Comparison of ENCODE assay signal across 9 cellular contexts in genomic region chr11:73157141-73158010, GRCh38. TPM values are rescaled to one million over a fixed set of nuclear protein-coding genes. Genes with fewer than 3 reads are reported as not detected.
DNase-seq lines count a peak whose midpoint lies in the region; ATAC-seq and TF ChIP-seq lines count a peak whose summit lies in the region.
"Had no signal": no experiment of that assay in that cellular context is flagged by ENCODE, and none has a peak within 500 bp of the region (broad histone marks: within the 10 kb centered on the region; RNA-seq: fewer than 3 reads in every experiment).

No MANE protein-coding gene starts in this region.

- no peaks in the 10 kb centered on the region for H3K9me3 ChIP-seq in skeletal muscle tissue (ENCODE audit: control insufficient read depth in 3 of 3, low read length in 3 of 3)

- peak overlapping the region in 2 of 3 donors; percentile 15 to 41 for H3K4me3 ChIP-seq in skeletal muscle tissue (ENCODE audit: low read length in 3 of 3)

- DNase-seq in CD1c-positive myeloid dendritic cell (ENCODE audit: extremely low spot score) (peak; percentile 76), GM20000 (ENCODE audit: low spot score) (peak; percentile 63), NAMALWA (ENCODE audit: low spot score) (peak; percentile 51), foreskin keratinocyte (peak in 1 of 2 donors; percentile 41), iPS-NIHi7 (ENCODE audit: extremely low spot score) (no peak), NCI-H187 (lab: John Stamatoyannopoulos, UW) (no peak)

- H3K4me1 ChIP-seq in foreskin keratinocyte = no peaks in the 10 kb centered on the region
- H3K4me1 ChIP-seq in skeletal muscle tissue (ENCODE audit: control insufficient read depth in 3 of 3, insufficient read depth in 3 of 3, low read length in 3 of 3) = peaks cover 45 to 63% (median 50%) of the 10 kb centered on the region in 3 donors

- no peaks in the 10 kb centered on the region for H3K36me3 ChIP-seq in skeletal muscle tissue (ENCODE audit: control insufficient read depth in 3 of 3, insufficient read depth in 3 of 3, low read length in 3 of 3)

- TF ChIP-seq CTCF in GM20000 (IDR thresholded peaks at IDR 0.05; ENCODE audit: extremely low read depth, missing control alignments) (no peak), foreskin keratinocyte (conservative IDR thresholded peaks at IDR 0.05) (no peak)

- no peak overlapping the region for H3K27ac ChIP-seq in foreskin keratinocyte
- H3K27ac ChIP-seq in skeletal muscle tissue (ENCODE audit: low read depth, low read length) = peak overlapping the region; percentile 61
- H3K27ac ChIP-seq: epithelial cell of prostate had no signal

- peak; percentile 21 for ATAC-seq in foreskin keratinocyte
- no peak for ATAC-seq in HG03378 (IDR thresholded peaks at IDR 0.05; ENCODE audit: unreplicated experiment)

- H3K27me3 ChIP-seq in foreskin keratinocyte = no peaks in the 10 kb centered on the region
- no peaks in the 10 kb centered on the region for H3K27me3 ChIP-seq in skeletal muscle tissue (ENCODE audit: control insufficient read depth in 3 of 3, insufficient read depth in 3 of 3, low read length in 3 of 3)

- peak overlapping the region; percentile 37 to 55 (median 45) for H3K9ac ChIP-seq in skeletal muscle tissue (ENCODE audit: low read depth in 1 of 3, low read length in 3 of 3)

RNA-seq across cellular contexts. Expression of gene FCHSD2, which starts 15.3 kb away (rescaled TPM):
- total RNA-seq in foreskin keratinocyte = 14.7 and 15.4 TPM in 2 replicates
- polyA plus RNA-seq in foreskin keratinocyte = 5.0 and 5.1 TPM in 2 replicates
- total RNA-seq in skeletal muscle tissue = 19.8 TPM

Comparison
In these comparisons a context has a peak if more than half of its experiments do, and no peak if none do; other contexts are left out.
1. DNase-seq: peak in CD1c-positive myeloid dendritic cell (single experiment), GM20000 (single experiment) and NAMALWA (single experiment); none in iPS-NIHi7 (single experiment) and NCI-H187 (0 of 2).